ENCODE assay signal across 15 cellular contexts in genomic region chr17:80811181-80812105, GRCh38.
DNase-seq lines count a peak whose midpoint lies in the region; ATAC-seq and TF ChIP-seq lines count a peak whose summit lies in the region.
"Had no signal": no experiment of that assay in that cellular context is flagged by ENCODE, and none has a peak within 500 bp of the region (broad histone marks: within the 10 kb centered on the region; RNA-seq: fewer than 3 reads in every experiment).

No MANE protein-coding gene starts in this region.

- no peak overlapping the region for H3K14ac ChIP-seq in IMR-90 (replicated peaks; ENCODE audit: low read depth, low read length)

- CTCF ChIA-PET in IMR-90 (lab: Yijun Ruan, JAX), result no interaction called here

- H2BK20ac ChIP-seq in IMR-90 (ENCODE audit: low read depth, low read length), result no peak overlapping the region

- dilution Hi-C loops in IMR-90 (cut with HindIII; ENCODE audit: low sequenced_read_pairs, unreplicated experiment), result no loop called here

- H2BK120ac ChIP-seq in IMR-90 (ENCODE audit: low read depth, low read length), result no peak overlapping the region

- H4K91ac ChIP-seq in IMR-90 (ENCODE audit: insufficient read depth, low read depth, low read length), result no peak overlapping the region

- H3K4me1 ChIP-seq in CD4-positive, CD25-positive, alpha-beta regulatory T cell (ENCODE audit: control insufficient read depth, insufficient read depth, low read length, poor library complexity, severe bottlenecking), result peaks cover 19% of the 10 kb centered on the region
- H3K4me1 ChIP-seq in IMR-90 (ENCODE audit: control insufficient read depth, insufficient read depth, low read length) (no peaks in the 10 kb centered on the region), mucosa of descending colon (ENCODE audit: low read depth) (no peaks in the 10 kb centered on the region), upper lobe of left lung (no peaks in the 10 kb centered on the region), lower lobe of right lung (no peaks in the 10 kb centered on the region)

- H2BK15ac ChIP-seq in IMR-90 (ENCODE audit: low read depth, low read length), result no peak overlapping the region

- peaks cover 18 to 34% (median 24%) of the 10 kb centered on the region in 4 donors for H3K4me1 Mint-ChIP-seq in CD4-positive, CD25-positive, alpha-beta regulatory T cell
- H3K4me1 Mint-ChIP-seq: WTC11 had no signal

- peak overlapping the region; percentile 93 to 97 (median 94) for H3K27ac Mint-ChIP-seq in CD4-positive, CD25-positive, alpha-beta regulatory T cell
- H3K27ac Mint-ChIP-seq: WTC11 had no signal

- H4K8ac ChIP-seq in IMR-90 (ENCODE audit: low read depth in 2 of 2, low read length in 2 of 2), result no peak overlapping the region

- no peak overlapping the region for H3K4me2 ChIP-seq in IMR-90 (ENCODE audit: low read depth, low read length)

- no peak overlapping the region for H2AK9ac ChIP-seq in IMR-90 (replicated peaks; ENCODE audit: low read depth, low read length, poor library complexity)

- peaks cover 5 to 6% of the 10 kb centered on the region in 2 experiments for H3K9me3 ChIP-seq in CD4-positive, CD25-positive, alpha-beta regulatory T cell (ENCODE audit: control insufficient read depth in 2 of 2, low read length in 2 of 2)
- H3K9me3 ChIP-seq in IMR-90 (ENCODE audit: control insufficient read depth, insufficient read depth, low read length) (no peaks in the 10 kb centered on the region; the same call in 1 of the 2 replicates), mucosa of descending colon (peaks cover 6% of the 10 kb centered on the region), upper lobe of left lung (peaks cover 0 to 12% (median 2%) of the 10 kb centered on the region in 4 donors), lower lobe of right lung (peaks cover 10% of the 10 kb centered on the region)

- peak overlapping the region; percentile 56 for H3K27ac ChIP-seq in CD4-positive, CD25-positive, alpha-beta regulatory T cell (ENCODE audit: insufficient read depth, low read length, poor library complexity, severe bottlenecking)
- H3K27ac ChIP-seq in IMR-90 (ENCODE audit: insufficient read depth, low read length) (no peak overlapping the region), upper lobe of left lung (no peak overlapping the region), substantia nigra (ENCODE audit: low read depth, low read length, poor library complexity, severe bottlenecking) (no peak overlapping the region), lower lobe of right lung (no peak overlapping the region)
- H3K27ac ChIP-seq: C4-2B, HL-60 had no signal

- in situ Hi-C loops in IMR-90 (cut with MboI; ENCODE audit: low sequenced_read_pairs), result no loop called here

- BruUV-seq in IMR-90 (replicated peaks; lab: Mats Ljungman, UMichigan), result no TSS peak

- no peak overlapping the region for H3K23ac ChIP-seq in IMR-90 (ENCODE audit: low read depth, low read length)

- no peak for TF ChIP-seq RAD21 in IMR-90 (IDR thresholded peaks at IDR 0.05; ENCODE audit: low read length)

- peaks cover 0 to 12% (median 1%) of the 10 kb centered on the region in 7 donors for H3K9me3 Mint-ChIP-seq in CD4-positive, CD25-positive, alpha-beta regulatory T cell

- H4K20me1 ChIP-seq in IMR-90 (ENCODE audit: insufficient read depth, low read length), result no peaks in the 10 kb centered on the region

- H3K9ac ChIP-seq in IMR-90 (ENCODE audit: low read depth, low read length), result no peak overlapping the region

- no peak overlapping the region for H4K5ac ChIP-seq in IMR-90 (ENCODE audit: low read depth, low read length)

- no peak overlapping the region for H3K18ac ChIP-seq in IMR-90 (ENCODE audit: low read depth, low read length)

- intact Hi-C loops in IMR-90 (cut with micrococcal nuclease) (no loop called here), mucosa of descending colon (cut with DNase I, micrococcal nuclease) (no loop called here), lower lobe of right lung (cut with DNase I) (no loop called here)

- no peak for ATAC-seq in CD4-positive, CD25-positive, alpha-beta regulatory T cell (ENCODE audit: low read depth in 2 of 2)
- ATAC-seq in IMR-90 (ENCODE audit: low read depth) (no peak), mucosa of descending colon (peak; percentile 24), upper lobe of left lung (ENCODE audit: low FRiP score in 2 of 2) (no peak), lower lobe of right lung (no peak)
- ATAC-seq: WTC11 had no signal

- no peak overlapping the region for H3K4me3 ChIP-seq in CD4-positive, CD25-positive, alpha-beta regulatory T cell (ENCODE audit: low read depth, low read length)
- H3K4me3 ChIP-seq in IMR-90 (ENCODE audit: insufficient read depth, low read depth, low read length) (no peak overlapping the region), mucosa of descending colon (no peak overlapping the region), upper lobe of left lung (no peak overlapping the region), lower lobe of right lung (no peak overlapping the region)

- H3K36me3 ChIP-seq in CD4-positive, CD25-positive, alpha-beta regulatory T cell (ENCODE audit: control insufficient read depth, insufficient read depth, low read length), result no peaks in the 10 kb centered on the region
- H3K36me3 ChIP-seq in IMR-90 (ENCODE audit: control insufficient read depth, insufficient read depth, low read length) (peaks cover 8% of the 10 kb centered on the region; the same call in 1 of the 2 replicates), mucosa of descending colon (ENCODE audit: low read depth) (no peaks in the 10 kb centered on the region), upper lobe of left lung (no peaks in the 10 kb centered on the region), lower lobe of right lung (no peaks in the 10 kb centered on the region)

- peaks cover 31% of the 10 kb centered on the region for H3K36me3 Mint-ChIP-seq in CD4-positive, CD25-positive, alpha-beta regulatory T cell

- H3K4me3 Mint-ChIP-seq in CD4-positive, CD25-positive, alpha-beta regulatory T cell, result peak overlapping the region; percentile 13 to 85 (median 57)
- H3K4me3 Mint-ChIP-seq: WTC11 had no signal

- H3K27me3 ChIP-seq in CD4-positive, CD25-positive, alpha-beta regulatory T cell (ENCODE audit: control insufficient read depth, insufficient read depth, low read length), result no peaks in the 10 kb centered on the region
- H3K27me3 ChIP-seq in IMR-90 (ENCODE audit: control insufficient read depth, insufficient read depth, low read length), result no peaks in the 10 kb centered on the region
- H3K27me3 ChIP-seq in upper lobe of left lung, result no peaks in the 10 kb centered on the region
- no peaks in the 10 kb centered on the region for H3K27me3 ChIP-seq in lower lobe of right lung (ENCODE audit: low read depth)

- no peak for TF ChIP-seq EP300 in upper lobe of left lung (IDR thresholded peaks at IDR 0.05)

- H3K56ac ChIP-seq in IMR-90 (ENCODE audit: extremely low read depth, insufficient read depth, low read length), result no peak overlapping the region

- POLR2A ChIA-PET in IMR-90 (lab: Charles Lee; ENCODE audit: unreplicated experiment), result no interaction called here

- no peak overlapping the region for H2AFZ ChIP-seq in IMR-90 (replicated peaks; ENCODE audit: low read length, poor library complexity)

- 93% methylated on average over 8 of the region's 21 CpGs; no CpG with 5 or more reads in 1 of the 2 experiments for WGBS in IMR-90 (ENCODE audit: extremely low coverage in 2 of 2, insufficient read length in 1 of 2), 2 experiments
- 87 to 88% methylated on average over 21 of the region's 21 CpGs for WGBS in upper lobe of left lung, 2 donors

- no peak overlapping the region for H3K4ac ChIP-seq in IMR-90 (ENCODE audit: low read depth, low read length)

- TF ChIP-seq POLR2A in IMR-90 (IDR thresholded peaks at IDR 0.05; ENCODE audit: low read depth, low read length) (no peak), upper lobe of left lung (IDR thresholded peaks at IDR 0.05) (no peak)

- no peaks in the 10 kb centered on the region for H3K27me3 Mint-ChIP-seq in CD4-positive, CD25-positive, alpha-beta regulatory T cell

- 0 out of 2 replicates have a peak overlapping the region, but pooled peaks have one; percentile 33 for H2AK5ac ChIP-seq in IMR-90 (ENCODE audit: low read depth, low read length)

- DNase-seq in CD4-positive, CD25-positive, alpha-beta regulatory T cell, result peak in 1 of 3 donors; percentile 61
- DNase-seq in IMR-90 (no peak), mucosa of descending colon (no peak), upper lobe of left lung (no peak), foreskin melanocyte (no peak), substantia nigra (lab: John Stamatoyannopoulos, UW) (no peak), lower lobe of right lung (no peak)
- DNase-seq in activated effector memory CD4-positive, alpha-beta T cell treated with anti-CD3 and anti-CD28 coated beads, Interleukin-2, amount 50 U/mL, for 16 hours, result peak; percentile 69
- DNase-seq: GF-D8; mesendoderm; NCI-H2107; NK-92 treated with Interleukin-12 subunit alpha and Interleukin-12 subunit beta, amount 100 ng/mL, for 24 hours had no signal

- TF ChIP-seq CTCF in IMR-90 (conservative IDR thresholded peaks at IDR 0.05; ENCODE audit: low read depth, low read length) (no peak), mucosa of descending colon (IDR thresholded peaks at IDR 0.05) (no peak), upper lobe of left lung (IDR thresholded peaks at IDR 0.05) (no peak), lower lobe of right lung (IDR thresholded peaks at IDR 0.05) (no peak)

- H2BK5ac ChIP-seq in IMR-90 (ENCODE audit: low read depth, low read length, poor library complexity, severe bottlenecking), result no peak overlapping the region

- H3K9me1 ChIP-seq in IMR-90 (ENCODE audit: insufficient read depth, low read length), result no peaks in the 10 kb centered on the region

- peaks cover 6 to 11% of the 10 kb centered on the region in 2 experiments; a peak in 2 of 4 replicates for H3K79me1 ChIP-seq in IMR-90 (ENCODE audit: low read depth in 1 of 2, low read length in 2 of 2)

TF ChIP-seq in IMR-90, 13 proteins besides CTCF, POLR2A, EP300 and RAD21:
- TF ChIP-seq MXI1 (IDR thresholded peaks at IDR 0.05; ENCODE audit: borderline replicate concordance, low read depth, low read length) (no peak), NFE2L2 (IDR thresholded peaks at IDR 0.05; ENCODE audit: low read depth, low read length) (no peak), SMC3 (IDR thresholded peaks at IDR 0.05; ENCODE audit: low read depth, low read length) (no peak)
TF ChIP-seq in IMR-90: peak in this region for 0.
